25 cellular contexts compared by ENCODE assay signal in the genomic region with DNA sequence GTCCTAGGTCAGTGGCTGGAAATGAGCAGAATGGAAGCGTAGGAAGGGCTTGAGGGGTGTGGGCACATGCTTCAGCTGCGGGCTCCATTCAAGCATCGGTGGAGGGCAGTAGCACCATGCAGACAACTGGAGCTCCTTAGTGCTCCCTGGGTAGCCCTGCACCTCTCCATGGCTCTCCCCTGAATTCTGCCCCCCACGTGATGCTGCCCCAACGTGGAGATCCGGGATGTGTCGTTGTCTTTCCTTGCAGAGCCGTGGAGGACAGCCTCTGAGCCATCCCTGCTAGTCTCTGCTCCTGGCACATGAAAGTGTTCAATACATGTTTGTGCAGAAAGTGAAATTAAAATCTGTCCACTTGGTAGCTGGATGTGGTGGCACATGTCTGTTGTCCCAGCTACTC.
"Had no signal": no experiment of that assay in that cellular context is flagged by ENCODE, and none has a peak within 500 bp of the region (broad histone marks: within the 10 kb centered on the region; RNA-seq: fewer than 3 reads in every experiment).

No MANE protein-coding gene starts in this region.

- H3K4me1 ChIP-seq: foreskin keratinocyte, prostate gland had no signal

- DNase-seq: activated B cell treated with CpG ODN at 0.5 μM for 24 hours; activated CD4-positive, alpha-beta T cell treated with anti-CD3 and anti-CD28 coated beads, Interleukin-2, amount 50 U/mL, for 1 hour; activated naive CD4-positive, alpha-beta T cell treated with Interleukin-2 at 50 U/mL for 16 hours; activated T-cell treated with anti-CD3 and anti-CD28 coated beads, Interleukin-2, amount 50 U/mL, for 48 hours; anterior cingulate cortex; body of pancreas; dermis blood vessel endothelial cell; effector CD4-positive, alpha-beta T cell; foreskin keratinocyte; heart right ventricle; left ventricle myocardium inferior; natural killer cell; ovary; retina; stimulated activated CD4-positive, alpha-beta T cell treated with anti-CD3 and anti-CD28 coated beads, Interleukin-1b, Interleukin-23, amount 100 ng/mL, for 48 hours; stimulated activated CD4-positive, alpha-beta T cell treated with anti-CD3 and anti-CD28 coated beads, Interleukin-4, amount 100 ng/mL, for 4 hours; stimulated activated CD8-positive, alpha-beta memory T cell treated with anti-CD3 and anti-CD28 coated beads, Interleukin-4, amount 100 ng/mL, for 48 hours; stimulated activated naive CD8-positive, alpha-beta T cell treated with anti-CD3 and anti-CD28 coated beads, Interleukin-15, amount 100 ng/mL, for 72 hours; substantia nigra; T-helper 1 cell had no signal

- H3K27me3 ChIP-seq: body of pancreas, esophagus muscularis mucosa, ovary, vagina had no signal

- H3K4me3 ChIP-seq: body of pancreas, esophagus muscularis mucosa, heart right ventricle, left ventricle myocardium inferior, lung, ovary, prostate gland, smooth muscle cell, vagina had no signal

- H3K36me3 ChIP-seq: esophagus muscularis mucosa, heart right ventricle, left ventricle myocardium inferior, ovary, prostate gland, vagina had no signal

- ATAC-seq: body of pancreas; foreskin keratinocyte; natural killer cell; stimulated activated naive CD8-positive, alpha-beta T cell treated with anti-CD3 and anti-CD28 coated beads, Interleukin-15, amount 100 ng/mL, for 72 hours had no signal

- H3K9me3 ChIP-seq: body of pancreas, esophagus muscularis mucosa, heart right ventricle, left ventricle myocardium inferior, ovary, prostate gland, vagina had no signal

- H3K27ac ChIP-seq: body of pancreas, esophagus muscularis mucosa, foreskin keratinocyte, heart right ventricle, left ventricle myocardium inferior, ovary, prostate gland, vagina had no signal

- H3K4me2 ChIP-seq: smooth muscle cell had no signal
